In the genomic region with DNA sequence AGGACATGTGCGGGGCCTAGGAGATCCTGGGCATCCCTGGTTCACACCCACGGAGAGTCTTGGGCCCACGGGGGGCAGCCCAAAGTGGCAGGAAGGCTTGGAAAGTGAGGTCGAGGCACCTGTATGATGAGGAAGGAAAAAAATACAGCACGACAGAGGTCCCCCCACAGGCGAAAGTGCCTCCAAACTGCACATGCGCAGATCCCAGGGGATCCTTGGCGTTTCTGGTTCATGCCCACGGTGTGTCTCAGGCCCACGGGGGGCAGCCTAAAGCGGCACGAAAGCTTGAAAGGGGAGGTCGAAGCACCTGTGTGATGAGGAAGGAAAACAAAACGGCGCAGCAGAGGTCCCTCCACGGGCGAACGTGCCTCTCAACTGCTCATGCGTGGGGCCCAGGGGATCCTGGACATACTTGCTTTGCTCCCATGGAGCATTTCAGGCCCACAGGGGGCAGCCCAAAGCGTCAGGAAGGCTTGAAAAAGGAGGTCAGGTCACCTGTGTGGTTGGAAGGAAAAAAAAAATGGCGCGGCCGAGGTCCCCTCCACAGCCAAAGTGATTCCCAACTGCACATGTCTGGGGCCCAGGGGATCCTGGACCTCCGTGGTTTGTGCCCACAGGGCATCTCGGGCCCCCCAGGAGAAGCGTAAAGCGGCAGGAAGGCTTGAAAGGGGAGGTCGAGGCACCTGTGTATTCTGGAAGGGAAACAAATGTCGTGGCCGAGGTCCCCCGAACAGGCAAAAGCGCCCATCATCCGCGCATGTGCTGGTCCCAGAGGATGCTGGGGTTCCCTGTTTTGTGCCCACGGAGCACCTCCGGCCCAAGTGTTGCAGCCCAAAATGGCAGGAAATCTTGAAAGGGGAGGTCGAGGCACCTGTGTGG, we compare ENCODE assay signal across 1 cellular context.
TF ChIP-seq lines count a peak whose summit lies in the region.

No MANE protein-coding gene starts in this region.

TF ChIP-seq in HepG2, 621 proteins besides CTCF, POLR2A, EP300 and RAD21 (continued from another document):
- TF ChIP-seq, protein P1, sequence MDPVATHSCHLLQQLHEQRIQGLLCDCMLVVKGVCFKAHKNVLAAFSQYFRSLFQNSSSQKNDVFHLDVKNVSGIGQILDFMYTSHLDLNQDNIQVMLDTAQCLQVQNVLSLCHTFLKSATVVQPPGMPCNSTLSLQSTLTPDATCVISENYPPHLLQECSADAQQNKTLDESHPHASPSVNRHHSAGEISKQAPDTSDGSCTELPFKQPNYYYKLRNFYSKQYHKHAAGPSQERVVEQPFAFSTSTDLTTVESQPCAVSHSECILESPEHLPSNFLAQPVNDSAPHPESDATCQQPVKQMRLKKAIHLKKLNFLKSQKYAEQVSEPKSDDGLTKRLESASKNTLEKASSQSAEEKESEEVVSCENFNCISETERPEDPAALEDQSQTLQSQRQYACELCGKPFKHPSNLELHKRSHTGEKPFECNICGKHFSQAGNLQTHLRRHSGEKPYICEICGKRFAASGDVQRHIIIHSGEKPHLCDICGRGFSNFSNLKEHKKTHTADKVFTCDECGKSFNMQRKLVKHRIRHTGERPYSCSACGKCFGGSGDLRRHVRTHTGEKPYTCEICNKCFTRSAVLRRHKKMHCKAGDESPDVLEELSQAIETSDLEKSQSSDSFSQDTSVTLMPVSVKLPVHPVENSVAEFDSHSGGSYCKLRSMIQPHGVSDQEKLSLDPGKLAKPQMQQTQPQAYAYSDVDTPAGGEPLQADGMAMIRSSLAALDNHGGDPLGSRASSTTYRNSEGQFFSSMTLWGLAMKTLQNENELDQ (CRISPR knock-in tag; IDR thresholded peaks at IDR 0.05; ENCODE audit: borderline replicate concordance) = no peak
- TF ChIP-seq MXI1 (IDR thresholded peaks at IDR 0.05; ENCODE audit: borderline replicate concordance, low read depth, low read length) (no peak), SP1 (IDR thresholded peaks at IDR 0.05) (no peak), SP1 (CRISPR knock-in tag; IDR thresholded peaks at IDR 0.05) (no peak), IKZF4 (CRISPR knock-in tag; IDR thresholded peaks at IDR 0.05; ENCODE audit: borderline replicate concordance, low read depth, not compliant biosample characterization) (no peak), CREB1 (IDR thresholded peaks at IDR 0.05) (no peak), CREB1 (CRISPR knock-in tag; IDR thresholded peaks at IDR 0.05) (no peak), ZNF382 (CRISPR knock-in tag; IDR thresholded peaks at IDR 0.05; ENCODE audit: borderline replicate concordance) (no peak), MEIS1 (CRISPR knock-in tag; IDR thresholded peaks at IDR 0.05; ENCODE audit: borderline replicate concordance) (no peak)
- TF ChIP-seq, protein P2, sequence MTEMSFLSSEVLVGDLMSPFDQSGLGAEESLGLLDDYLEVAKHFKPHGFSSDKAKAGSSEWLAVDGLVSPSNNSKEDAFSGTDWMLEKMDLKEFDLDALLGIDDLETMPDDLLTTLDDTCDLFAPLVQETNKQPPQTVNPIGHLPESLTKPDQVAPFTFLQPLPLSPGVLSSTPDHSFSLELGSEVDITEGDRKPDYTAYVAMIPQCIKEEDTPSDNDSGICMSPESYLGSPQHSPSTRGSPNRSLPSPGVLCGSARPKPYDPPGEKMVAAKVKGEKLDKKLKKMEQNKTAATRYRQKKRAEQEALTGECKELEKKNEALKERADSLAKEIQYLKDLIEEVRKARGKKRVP (CRISPR knock-in tag; IDR thresholded peaks at IDR 0.05) = no peak
